Comparison of ENCODE assay signal across 23 cellular contexts in the genomic region with DNA sequence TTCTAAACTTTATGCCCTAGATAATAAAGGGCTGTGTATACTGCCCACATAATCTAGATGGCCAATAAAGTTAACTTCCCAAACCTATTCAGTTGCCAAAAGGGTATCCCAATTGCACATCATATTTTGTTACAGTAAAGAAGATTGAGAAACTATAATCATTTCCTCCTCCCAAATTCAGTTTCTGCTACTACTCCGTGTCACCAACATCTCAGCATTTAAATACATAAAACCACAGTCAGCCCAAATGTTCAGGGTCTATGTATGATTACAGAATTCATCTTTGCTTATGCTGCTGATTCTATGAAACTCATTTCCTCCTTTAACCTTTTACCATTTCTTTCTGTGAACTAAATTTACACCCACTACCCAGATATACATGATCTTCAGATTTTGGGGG.
"Had no signal": no experiment of that assay in that cellular context is flagged by ENCODE, and none has a peak within 500 bp of the region (broad histone marks: within the 10 kb centered on the region; RNA-seq: fewer than 3 reads in every experiment).

No MANE protein-coding gene starts in this region.

- H3K27ac Mint-ChIP-seq: activated T-helper 1 cell treated with anti-CD3 and anti-CD28 coated beads, Interleukin-12 subunit alpha, Interleukin-12 subunit beta, Interleukin-2, Interleukin-4 antibody, amounts not matched to agents 30 ng/mL and 10 ng/mL and 1 ng/mL, durations not matched to agents 14 hours and 24 hours and 36 hours; stimulated activated memory B cell treated with anti-CD40 and anti-IgM and Interleukin-4, amounts not matched to agents 10 μg/mL and 1 μg/mL and 100 μg/mL, for 72 hours had no signal

- FAIRE-seq: keratinocyte had no signal

- ATAC-seq: activated CD4-positive, CD25-positive, alpha-beta regulatory T cell treated with anti-CD3 and anti-CD28 coated beads, Interleukin-2, amount 50 U/mL, for 24 hours; left colon; sciatic nerve; stimulated activated memory B cell treated with anti-CD40 and anti-IgM and Interleukin-4, amounts not matched to agents 10 μg/mL and 1 μg/mL and 100 μg/mL, for 72 hours had no signal

- H3K27ac ChIP-seq: coronary artery, esophagus squamous epithelium, stomach, suprapubic skin, transverse colon, uterus, VCaP had no signal

- H3K27me3 ChIP-seq: esophagus squamous epithelium, stomach, suprapubic skin, transverse colon, uterus had no signal

- H3K4me3 ChIP-seq: coronary artery, esophagus squamous epithelium, stomach, suprapubic skin, transverse colon, uterus had no signal

- H3K36me3 ChIP-seq: stomach, suprapubic skin, transverse colon, uterus had no signal

- DNase-seq: activated CD4-positive, alpha-beta T cell treated with anti-CD3 and anti-CD28 coated beads, Interleukin-2, amount 50 U/mL, for 1 hour; activated CD8-positive, alpha-beta memory T cell treated with anti-CD3 and anti-CD28 coated beads, Interleukin-2, amount 50 U/mL, for 48 hours; activated gamma-delta T cell treated with Interleukin-2 at 50 U/mL for 16 hours; cerebellar nuclear complex; esophagus squamous epithelium; left colon; mesenchymal stem cell; naive B cell; occipital lobe; small intestine; stimulated activated CD4-positive, alpha-beta T cell treated with anti-CD3 and anti-CD28 coated beads, Interleukin-2, amount 100 ng/mL, for 24 hours; stomach; transverse colon; uterus had no signal

- H3K27me3 Mint-ChIP-seq: naive B cell; stimulated activated memory B cell treated with anti-CD40 and anti-IgM and Interleukin-4, amounts not matched to agents 10 μg/mL and 1 μg/mL and 100 μg/mL, for 72 hours had no signal

- H3K9me3 Mint-ChIP-seq: activated T-helper 1 cell treated with anti-CD3 and anti-CD28 coated beads, Interleukin-12 subunit alpha, Interleukin-12 subunit beta, Interleukin-2, Interleukin-4 antibody, amounts not matched to agents 30 ng/mL and 10 ng/mL and 1 ng/mL, durations not matched to agents 14 hours and 24 hours and 36 hours; naive B cell; stimulated activated memory B cell treated with anti-CD40 and anti-IgM and Interleukin-4, amounts not matched to agents 10 μg/mL and 1 μg/mL and 100 μg/mL, for 72 hours had no signal

- H3K9me3 ChIP-seq: esophagus squamous epithelium, stomach, suprapubic skin, transverse colon, uterus had no signal

- H3K4me3 Mint-ChIP-seq: activated T-helper 1 cell treated with anti-CD3 and anti-CD28 coated beads, Interleukin-12 subunit alpha, Interleukin-12 subunit beta, Interleukin-2, Interleukin-4 antibody, amounts not matched to agents 30 ng/mL and 10 ng/mL and 1 ng/mL, durations not matched to agents 14 hours and 24 hours and 36 hours; neural crest cell; stimulated activated memory B cell treated with anti-CD40 and anti-IgM and Interleukin-4, amounts not matched to agents 10 μg/mL and 1 μg/mL and 100 μg/mL, for 72 hours had no signal
